Comparison of ENCODE assay signal across 9 cellular contexts in the genomic region with DNA sequence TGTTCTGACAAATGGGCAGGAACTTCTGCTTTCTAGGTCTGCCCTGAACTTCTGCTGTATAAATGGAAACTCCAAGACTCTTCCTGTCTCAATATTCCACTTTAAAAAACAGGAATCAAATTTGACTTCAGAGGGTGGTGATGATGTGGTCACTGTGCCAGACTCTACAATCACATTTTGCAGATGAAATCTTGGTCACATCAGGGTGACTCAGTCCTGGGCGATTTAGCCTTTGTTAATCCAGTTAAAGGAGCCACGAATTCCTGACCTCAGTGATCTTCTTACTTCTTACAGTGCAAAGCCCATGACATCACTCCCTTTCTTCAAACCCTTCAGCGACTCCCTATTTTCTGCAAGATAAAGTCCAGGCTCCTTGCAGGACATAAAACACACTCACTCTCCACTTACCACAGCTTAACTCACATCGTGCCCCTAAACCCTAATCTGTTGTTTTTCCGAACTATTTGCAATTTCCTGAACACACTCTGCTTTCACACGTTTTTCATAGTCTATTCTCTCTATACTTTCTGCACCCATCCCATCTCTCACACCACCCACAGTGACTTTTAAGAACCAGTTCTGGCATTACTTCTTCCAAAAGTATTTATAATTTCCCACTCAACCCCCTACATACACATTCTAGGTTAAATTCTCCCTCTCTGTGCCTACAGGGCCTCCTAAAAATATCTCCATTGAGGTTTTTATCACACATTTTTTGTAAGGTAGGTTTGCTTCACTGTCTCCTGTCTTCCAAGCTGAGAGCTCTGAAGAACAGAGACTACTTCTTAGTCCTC. TPM values are rescaled to one million over a fixed set of nuclear protein-coding genes. Genes with fewer than 3 reads are reported as not detected.
DNase-seq lines count a peak whose midpoint lies in the region; ATAC-seq and TF ChIP-seq lines count a peak whose summit lies in the region.
"Had no signal": no experiment of that assay in that cellular context is flagged by ENCODE, and none has a peak within 500 bp of the region (broad histone marks: within the 10 kb centered on the region; RNA-seq: fewer than 3 reads in every experiment).

No MANE protein-coding gene starts in this region.

- no peaks in the 10 kb centered on the region for H3K4me1 Mint-ChIP-seq in activated T-cell treated with anti-CD3 and anti-CD28 coated beads, Interleukin-2, amount 50 U/mL, for 4 hours (ENCODE audit: low read depth)
- H3K4me1 Mint-ChIP-seq: activated naive CD8-positive, alpha-beta T cell treated with anti-CD3 and anti-CD28 coated beads, Interleukin-2, amount 10 ng/mL, durations not matched to agents 7 days and 5 days had no signal

- H3K36me3 ChIP-seq in transverse colon = no peaks in the 10 kb centered on the region

- peaks cover 5% of the 10 kb centered on the region for H3K27me3 Mint-ChIP-seq in activated T-cell treated with anti-CD3 and anti-CD28 coated beads, Interleukin-2, amount 50 U/mL, for 4 hours (ENCODE audit: low read depth)
- H3K27me3 Mint-ChIP-seq: activated naive CD8-positive, alpha-beta T cell treated with anti-CD3 and anti-CD28 coated beads, Interleukin-2, amount 10 ng/mL, durations not matched to agents 7 days and 5 days had no signal

- no peaks in the 10 kb centered on the region for H3K9me3 ChIP-seq in transverse colon

- ATAC-seq in GM18870 (IDR thresholded peaks at IDR 0.05; ENCODE audit: unreplicated experiment) (no peak), GM19467 (IDR thresholded peaks at IDR 0.05; ENCODE audit: unreplicated experiment) (no peak)
- ATAC-seq in activated T-cell treated with anti-CD3 and anti-CD28 coated beads, Interleukin-2, amount 50 U/mL, for 4 hours = no peak

- DNase-seq in LoVo (ENCODE audit: low spot score) (peak; percentile 25), cardiac fibroblast (ENCODE audit: low read depth in 2 of 2) (peak; percentile 91 to 96), left kidney (ENCODE audit: low read depth, low spot score) (peak; percentile 18), transverse colon (no peak), HPDE6-E6E7 (ENCODE audit: extremely low spot score) (no peak)
- DNase-seq in activated T-cell treated with anti-CD3 and anti-CD28 coated beads, Interleukin-2, amount 50 U/mL, for 4 hours = no peak
- DNase-seq: activated naive CD8-positive, alpha-beta T cell treated with anti-CD3 and anti-CD28 coated beads, Interleukin-2, amount 10 ng/mL, durations not matched to agents 7 days and 5 days had no signal

- H3K27me3 ChIP-seq in transverse colon = no peaks in the 10 kb centered on the region

- H3K4me3 ChIP-seq in cardiac fibroblast (replicated peaks in 1 of 2; ENCODE audit: low read depth in 2 of 2, low read length in 2 of 2) = no peak overlapping the region
- no peak overlapping the region for H3K4me3 ChIP-seq in transverse colon

- intact Hi-C loops in transverse colon (cut with DNase I; ENCODE audit: low total_unique reads) = no loop called here

- TF ChIP-seq CTCF in cardiac fibroblast (IDR thresholded peaks at IDR 0.05; ENCODE audit: low read depth, low read length) (no peak), transverse colon (IDR thresholded peaks at IDR 0.05) (no peak)

- TF ChIP-seq EP300 in transverse colon (IDR thresholded peaks at IDR 0.05; ENCODE audit: low read depth) = no peak

- H3K27ac ChIP-seq in transverse colon = peak overlapping the region; percentile 47 to 70 (median 60)

- peaks cover 0 to 34% (median 13%) of the 10 kb centered on the region in 4 donors for H3K4me1 ChIP-seq in transverse colon

- WGBS in transverse colon (ENCODE audit: low coverage in 1 of 2), 2 donors = 43 to 47% methylated on average over 6 of the region's 6 CpGs

- TF ChIP-seq POLR2A in transverse colon (IDR thresholded peaks at IDR 0.05) = no peak

- H3K9me3 Mint-ChIP-seq in activated T-cell treated with anti-CD3 and anti-CD28 coated beads, Interleukin-2, amount 50 U/mL, for 4 hours = no peaks in the 10 kb centered on the region
- H3K9me3 Mint-ChIP-seq: activated naive CD8-positive, alpha-beta T cell treated with anti-CD3 and anti-CD28 coated beads, Interleukin-2, amount 10 ng/mL, durations not matched to agents 7 days and 5 days had no signal

- in situ Hi-C loops in transverse colon (cut with MboI; ENCODE audit: low pct_ligation_motif_present in 1 of 4, low pct_unique_long_range_greater_than_20kb in 1 of 4, low sequenced_read_pairs in 3 of 4) = loop anchor here in 3 of 4 donors (10.0 to 25.0 kb wide), 3 partner anchors 147 to 174 kb away; no protein-coding TSS in a partner anchor

- no peaks in the 10 kb centered on the region for H3K36me3 Mint-ChIP-seq in activated T-cell treated with anti-CD3 and anti-CD28 coated beads, Interleukin-2, amount 50 U/mL, for 4 hours (ENCODE audit: insufficient read depth)
- H3K36me3 Mint-ChIP-seq: activated naive CD8-positive, alpha-beta T cell treated with anti-CD3 and anti-CD28 coated beads, Interleukin-2, amount 10 ng/mL, durations not matched to agents 7 days and 5 days had no signal

- no peak overlapping the region for H3K4me3 Mint-ChIP-seq in activated T-cell treated with anti-CD3 and anti-CD28 coated beads, Interleukin-2, amount 50 U/mL, for 4 hours
- H3K4me3 Mint-ChIP-seq: activated naive CD8-positive, alpha-beta T cell treated with anti-CD3 and anti-CD28 coated beads, Interleukin-2, amount 10 ng/mL, durations not matched to agents 7 days and 5 days had no signal

RNA-seq across cellular contexts. Expression of a gene that starts 11.1 kb away (rescaled TPM):
- 10 to 100 TPM in 3 of 4 donors, 1 to 10 TPM in 1; 7.9 to 22.5 (median 14.1) TPM for total RNA-seq in transverse colon
- total RNA-seq in activated T-cell treated with anti-CD3 and anti-CD28 coated beads, Interleukin-2, amount 50 U/mL, for 4 hours = under 1 TPM; 0.11 to 0.32 (median 0.15) TPM

RNA-seq across cellular contexts. Expression of a gene that starts 48.5 kb away (rescaled TPM):
- total RNA-seq in transverse colon = 10 to 100 TPM in 3 of 4 donors, 1 to 10 TPM in 1; 2.2 to 26.9 (median 21.2) TPM
- total RNA-seq in activated T-cell treated with anti-CD3 and anti-CD28 coated beads, Interleukin-2, amount 50 U/mL, for 4 hours = under 1 TPM in 1 of 3 donors, not detected in 2; 0.10 TPM

Comparison
In these comparisons a context has a peak if more than half of its experiments do, and no peak if none do; other contexts are left out.
1. DNase-seq: peak in LoVo (single experiment), cardiac fibroblast (2 of 2) and left kidney (single experiment); none in transverse colon (single experiment), HPDE6-E6E7 (single experiment) and activated T-cell treated with anti-CD3 and anti-CD28 coated beads, Interleukin-2, amount 50 U/mL, for 4 hours (single experiment).
2. RNA of a gene that starts 11.1 kb away (total RNA-seq): 7.9 to 22.5 TPM in transverse colon; 0.11 to 0.32 TPM in activated T-cell treated with anti-CD3 and anti-CD28 coated beads, Interleukin-2, amount 50 U/mL, for 4 hours; every median in the first group is over 4 times any median in the second.